ENCODE assay signal across 8 cellular contexts in the genomic region with DNA sequence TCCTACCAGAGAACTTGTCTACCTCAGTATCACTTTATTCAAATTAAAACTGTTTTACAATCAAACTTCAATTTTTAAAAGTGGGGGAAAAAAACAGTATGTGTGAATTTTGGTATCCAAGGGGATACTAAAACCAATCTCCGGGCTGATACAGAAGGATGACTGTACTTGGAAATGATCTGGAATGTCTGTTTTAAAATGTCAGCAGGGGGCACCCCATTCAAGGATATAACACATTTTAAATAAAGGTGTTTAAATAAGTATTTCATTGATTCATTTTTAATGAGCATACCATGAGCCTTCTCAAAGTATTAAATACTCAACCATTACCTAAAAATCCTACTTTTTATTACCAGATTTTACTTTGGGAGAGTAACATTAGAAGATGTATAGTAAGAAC.
A peak's percentile ranks its signal among the peaks of the same experiment; 100 is the strongest.
DNase-seq lines count a peak whose midpoint lies in the region; ATAC-seq, FAIRE-seq and TF ChIP-seq lines count a peak whose summit lies in the region.

No MANE protein-coding gene starts in this region.

- POLR2A ChIA-PET in GM12878 (lab: Charles Lee), result no interaction called here

- no peak overlapping the region for H3K4me3 ChIP-seq in GM12878

- no peaks in the 10 kb centered on the region for H3K4me1 ChIP-seq in GM12878 (ENCODE audit: control insufficient read depth, insufficient read depth, low read length)

- CTCF ChIA-PET in GM12878 (lab: Yijun Ruan, JAX), result interaction anchor here (0.6 to 8.9 kb wide), 5 partner anchors 206 to 1317 kb away, joined by 3 to 87 read pairs (median 6); no protein-coding TSS in a partner anchor

- FAIRE-seq in GM12878 (lab: Jason Lieb, UNC), result no peak

- in situ Hi-C loops in GM12878 (cut with MboI), result loop anchor here (5.0 to 25.0 kb wide), 4 partner anchors 208 to 1707 kb away; no protein-coding TSS in a partner anchor

- H2AFZ ChIP-seq in GM12878 (ENCODE audit: control insufficient read depth, low read depth, low read length), result no peak overlapping the region

- BruUV-seq in GM12878 (replicated peaks; lab: Mats Ljungman, UMichigan), result no TSS peak

- intact Hi-C loops in GM12878 (cut with micrococcal nuclease; ENCODE audit: unreplicated experiment), result loop anchor here (1.0 to 10.0 kb wide), 6 partner anchors 205 to 651 kb away; no protein-coding TSS in a partner anchor
- intact Hi-C loops in activated T-helper 2 cell treated with anti-CD3 and anti-CD28 coated beads, Interferon-gamma antibody, Interleukin-2, Interleukin-4, amounts not matched to agents 10 μg/mL and 5 μg/mL and 100 μg/mL, durations not matched to agents 14 hours and 24 hours and 36 hours (cut with micrococcal nuclease), result loop anchor here (1.0 to 10.0 kb wide), 3 partner anchors 205 to 551 kb away; no protein-coding TSS in a partner anchor

- no peak for ATAC-seq in GM12878
- ATAC-seq in HG03175 (IDR thresholded peaks at IDR 0.05; ENCODE audit: unreplicated experiment), result no peak

- H4K20me1 ChIP-seq in GM12878 (ENCODE audit: control insufficient read depth, insufficient read depth), result no peaks in the 10 kb centered on the region

- peak; percentile 6 for DNase-seq in NCI-H2227 (lab: John Stamatoyannopoulos, UW; ENCODE audit: unreplicated experiment)
- DNase-seq in NCI-H2227 treated with DMSO at 0.1 percent for 48 hours (lab: John Stamatoyannopoulos, UW), result no peak
- no peak for DNase-seq in GM12878 (ENCODE audit: low read depth, low spot score)
- DNase-seq in left kidney (ENCODE audit: low read depth, low spot score), result peak; percentile 64
- DNase-seq in activated T-helper 2 cell treated with anti-CD3 and anti-CD28 coated beads, Interferon-gamma antibody, Interleukin-2, Interleukin-4, amounts not matched to agents 10 μg/mL and 5 μg/mL and 100 μg/mL, durations not matched to agents 14 hours and 24 hours and 36 hours (ENCODE audit: low spot score), result no peak
- no peak for DNase-seq in activated naive CD4-positive, alpha-beta T cell treated with Interleukin-2 at 50 U/mL for 16 hours

- SMC1A ChIA-PET in GM12878 (lab: Charles Lee; ENCODE audit: uncharacterized antibody, unreplicated experiment), result interaction anchor here (1.0 to 5.2 kb wide), 4 partner anchors 10 to 297 kb away, joined by 4 to 49 read pairs (median 10); no protein-coding TSS in a partner anchor

- TF ChIP-seq CTCF in LNCAP (IDR thresholded peaks at IDR 0.05) (peak; percentile 51), GM12878 (IDR thresholded peaks at IDR 0.05 in 2 of 3, conservative IDR thresholded peaks at IDR 0.05 in 1 of 3; ENCODE audit: control insufficient read depth in 2 of 3, extremely low read depth in 1 of 3, insufficient read depth in 1 of 3, low read depth in 3 of 3, low read length in 3 of 3) (peak; percentile 18 to 49 (median 34); a peak in 3 of 6 replicates)

- RAD21 ChIA-PET in GM12878 (lab: Charles Lee; ENCODE audit: unreplicated experiment), result no interaction called here

- no peak for TF ChIP-seq EP300 in GM12878 (IDR thresholded peaks at IDR 0.05; ENCODE audit: borderline replicate concordance in 1 of 2, control insufficient read depth in 1 of 2, low read depth in 2 of 2, low read length in 2 of 2)

- no peaks in the 10 kb centered on the region for H3K27me3 ChIP-seq in GM12878 (replicated peaks in 1 of 2; ENCODE audit: control insufficient read depth in 2 of 2, insufficient read depth in 2 of 2, low read length in 1 of 2)

- no peak overlapping the region for H3K9ac ChIP-seq in GM12878 (ENCODE audit: control insufficient read depth, insufficient read depth, low read length)

- H3K27me3 Mint-ChIP-seq in activated T-helper 2 cell treated with anti-CD3 and anti-CD28 coated beads, Interferon-gamma antibody, Interleukin-2, Interleukin-4, amounts not matched to agents 10 μg/mL and 5 μg/mL and 100 μg/mL, durations not matched to agents 14 hours and 24 hours and 36 hours (ENCODE audit: low read depth), result no peaks in the 10 kb centered on the region

- H3K4me1 Mint-ChIP-seq in activated T-helper 2 cell treated with anti-CD3 and anti-CD28 coated beads, Interferon-gamma antibody, Interleukin-2, Interleukin-4, amounts not matched to agents 10 μg/mL and 5 μg/mL and 100 μg/mL, durations not matched to agents 14 hours and 24 hours and 36 hours (ENCODE audit: low read depth), result no peaks in the 10 kb centered on the region

- no peaks in the 10 kb centered on the region for H3K79me2 ChIP-seq in GM12878 (ENCODE audit: control insufficient read depth, insufficient read depth, low read length)

- no peak overlapping the region for H3K27ac ChIP-seq in GM12878 (ENCODE audit: control insufficient read depth, insufficient read depth)

- peaks cover 2% of the 10 kb centered on the region; the same call in 1 of the 3 replicates for H3K9me3 ChIP-seq in GM12878 (replicated peaks; ENCODE audit: control insufficient read depth, insufficient read depth, low read length)

- no peak for TF ChIP-seq POLR2A in GM12878 (IDR thresholded peaks at IDR 0.05; ENCODE audit: low read depth, low read length)

- H3K27ac Mint-ChIP-seq in activated T-helper 2 cell treated with anti-CD3 and anti-CD28 coated beads, Interferon-gamma antibody, Interleukin-2, Interleukin-4, amounts not matched to agents 10 μg/mL and 5 μg/mL and 100 μg/mL, durations not matched to agents 14 hours and 24 hours and 36 hours, result no peak overlapping the region

- H3K36me3 Mint-ChIP-seq in activated T-helper 2 cell treated with anti-CD3 and anti-CD28 coated beads, Interferon-gamma antibody, Interleukin-2, Interleukin-4, amounts not matched to agents 10 μg/mL and 5 μg/mL and 100 μg/mL, durations not matched to agents 14 hours and 24 hours and 36 hours (ENCODE audit: low read depth), result peaks cover 10% of the 10 kb centered on the region

- peak; percentile 70 for TF ChIP-seq RAD21 in GM12878 (IDR thresholded peaks at IDR 0.05; ENCODE audit: insufficient read depth, low read depth, low read length)

- H3K36me3 ChIP-seq in GM12878 (ENCODE audit: control insufficient read depth in 2 of 2, insufficient read depth in 2 of 2, low read length in 1 of 2), result no peaks in the 10 kb centered on the region

- no peak overlapping the region for H3K4me2 ChIP-seq in GM12878 (ENCODE audit: control insufficient read depth, insufficient read depth)

- H3K9me3 Mint-ChIP-seq in activated T-helper 2 cell treated with anti-CD3 and anti-CD28 coated beads, Interferon-gamma antibody, Interleukin-2, Interleukin-4, amounts not matched to agents 10 μg/mL and 5 μg/mL and 100 μg/mL, durations not matched to agents 14 hours and 24 hours and 36 hours, result peaks cover 17% of the 10 kb centered on the region

- no peak overlapping the region for H3K4me3 Mint-ChIP-seq in activated T-helper 2 cell treated with anti-CD3 and anti-CD28 coated beads, Interferon-gamma antibody, Interleukin-2, Interleukin-4, amounts not matched to agents 10 μg/mL and 5 μg/mL and 100 μg/mL, durations not matched to agents 14 hours and 24 hours and 36 hours (ENCODE audit: low read depth)

- WGBS in GM12878 (ENCODE audit: insufficient coverage, insufficient replicate concordance, low lambda C conversion rate, missing lambda C conversion rate), result 97% methylated on average over 1 of the region's 1 CpG

TF ChIP-seq in GM12878, 131 proteins besides CTCF, POLR2A, EP300 and RAD21 (continues in another document):
- no peak for TF ChIP-seq CHD4 (IDR thresholded peaks at IDR 0.05)
- peak; percentile 69; the same call in 1 of the 2 replicates for TF ChIP-seq SMC3 (IDR thresholded peaks at IDR 0.05; ENCODE audit: borderline replicate concordance, low read length)
- no peak for TF ChIP-seq MEF2A (IDR thresholded peaks at IDR 0.05; ENCODE audit: insufficient read depth, low read depth, low read length)
- TF ChIP-seq SP1 (IDR thresholded peaks at IDR 0.05; ENCODE audit: low read depth, low read length), result no peak
- TF ChIP-seq, protein P1, sequence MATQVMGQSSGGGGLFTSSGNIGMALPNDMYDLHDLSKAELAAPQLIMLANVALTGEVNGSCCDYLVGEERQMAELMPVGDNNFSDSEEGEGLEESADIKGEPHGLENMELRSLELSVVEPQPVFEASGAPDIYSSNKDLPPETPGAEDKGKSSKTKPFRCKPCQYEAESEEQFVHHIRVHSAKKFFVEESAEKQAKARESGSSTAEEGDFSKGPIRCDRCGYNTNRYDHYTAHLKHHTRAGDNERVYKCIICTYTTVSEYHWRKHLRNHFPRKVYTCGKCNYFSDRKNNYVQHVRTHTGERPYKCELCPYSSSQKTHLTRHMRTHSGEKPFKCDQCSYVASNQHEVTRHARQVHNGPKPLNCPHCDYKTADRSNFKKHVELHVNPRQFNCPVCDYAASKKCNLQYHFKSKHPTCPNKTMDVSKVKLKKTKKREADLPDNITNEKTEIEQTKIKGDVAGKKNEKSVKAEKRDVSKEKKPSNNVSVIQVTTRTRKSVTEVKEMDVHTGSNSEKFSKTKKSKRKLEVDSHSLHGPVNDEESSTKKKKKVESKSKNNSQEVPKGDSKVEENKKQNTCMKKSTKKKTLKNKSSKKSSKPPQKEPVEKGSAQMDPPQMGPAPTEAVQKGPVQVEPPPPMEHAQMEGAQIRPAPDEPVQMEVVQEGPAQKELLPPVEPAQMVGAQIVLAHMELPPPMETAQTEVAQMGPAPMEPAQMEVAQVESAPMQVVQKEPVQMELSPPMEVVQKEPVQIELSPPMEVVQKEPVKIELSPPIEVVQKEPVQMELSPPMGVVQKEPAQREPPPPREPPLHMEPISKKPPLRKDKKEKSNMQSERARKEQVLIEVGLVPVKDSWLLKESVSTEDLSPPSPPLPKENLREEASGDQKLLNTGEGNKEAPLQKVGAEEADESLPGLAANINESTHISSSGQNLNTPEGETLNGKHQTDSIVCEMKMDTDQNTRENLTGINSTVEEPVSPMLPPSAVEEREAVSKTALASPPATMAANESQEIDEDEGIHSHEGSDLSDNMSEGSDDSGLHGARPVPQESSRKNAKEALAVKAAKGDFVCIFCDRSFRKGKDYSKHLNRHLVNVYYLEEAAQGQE (IDR thresholded peaks at IDR 0.05; ENCODE audit: low read depth, low read length), result no peak
- no peak for TF ChIP-seq RCOR1 (conservative IDR thresholded peaks at IDR 0.05; ENCODE audit: low read depth, low read length)
- TF ChIP-seq NFIC (IDR thresholded peaks at IDR 0.05; ENCODE audit: low read depth, low read length), result no peak
- no peak for TF ChIP-seq TCF7 (IDR thresholded peaks at IDR 0.05; ENCODE audit: borderline replicate concordance)
- no peak for TF ChIP-seq BRCA1 (IDR thresholded peaks at IDR 0.05; ENCODE audit: low read depth, low read length)
- TF ChIP-seq ZNF24 (IDR thresholded peaks at IDR 0.05), result peak; percentile 32; the same call in 1 of the 2 replicates

Comparison
In these comparisons a context has a peak if more than half of its experiments do, and no peak if none do; other contexts are left out.
1. DNase-seq: peak in NCI-H2227 (single experiment) and left kidney (single experiment); none in NCI-H2227 treated with DMSO at 0.1 percent for 48 hours (single experiment), GM12878 (single experiment), activated T-helper 2 cell treated with anti-CD3 and anti-CD28 coated beads, Interferon-gamma antibody, Interleukin-2, Interleukin-4, amounts not matched to agents 10 μg/mL and 5 μg/mL and 100 μg/mL, durations not matched to agents 14 hours and 24 hours and 36 hours (single experiment) and activated naive CD4-positive, alpha-beta T cell treated with Interleukin-2 at 50 U/mL for 16 hours (single experiment).